Comparison of ENCODE assay signal across 21 cellular contexts in the genomic region with DNA sequence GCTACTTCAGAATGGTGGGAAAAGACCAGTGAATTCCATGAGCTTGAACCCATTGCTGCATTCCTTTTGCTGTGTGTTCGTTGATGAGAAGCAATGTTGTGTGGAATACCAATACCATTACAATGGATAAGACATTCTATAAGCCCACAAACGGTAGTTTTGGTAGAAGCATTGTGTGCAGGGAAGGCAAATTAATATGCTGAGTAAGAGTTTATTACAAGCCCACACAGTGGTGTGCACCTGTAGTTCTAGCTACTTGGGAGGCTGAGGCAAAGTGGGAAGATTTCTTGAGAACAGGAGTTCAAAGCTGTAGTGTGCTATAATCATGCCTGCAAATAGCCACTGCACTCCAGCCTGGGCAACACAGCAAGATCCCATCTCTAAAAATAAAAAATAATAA. TPM values are rescaled to one million over a fixed set of nuclear protein-coding genes. Genes with fewer than 3 reads are reported as not detected.
DNase-seq lines count a peak whose midpoint lies in the region; ATAC-seq, FAIRE-seq and TF ChIP-seq lines count a peak whose summit lies in the region.
"Had no signal": no experiment of that assay in that cellular context is flagged by ENCODE, and none has a peak within 500 bp of the region (broad histone marks: within the 10 kb centered on the region; RNA-seq: fewer than 3 reads in every experiment).

No MANE protein-coding gene starts in this region.

- TF ChIP-seq RAD21 in A549 (conservative IDR thresholded peaks at IDR 0.05 in 1 of 2, IDR thresholded peaks at IDR 0.05 in 1 of 2) (no peak), IMR-90 (IDR thresholded peaks at IDR 0.05; ENCODE audit: low read length) (no peak)

- H3K9me1 ChIP-seq in IMR-90 (ENCODE audit: insufficient read depth, low read length), result no peaks in the 10 kb centered on the region

- no peak for FAIRE-seq in A549 (lab: Jason Lieb, UNC)
- FAIRE-seq: A204.1, D721Med, G401.6, GM12891, GM19239 had no signal

- in situ Hi-C loops in IMR-90 (cut with MboI; ENCODE audit: low sequenced_read_pairs), result no loop called here

- H3K56ac ChIP-seq in IMR-90 (ENCODE audit: extremely low read depth, insufficient read depth, low read length), result no peak overlapping the region

- ATAC-seq in A549, result no peak
- ATAC-seq in IMR-90 (ENCODE audit: low read depth), result no peak
- no peak for ATAC-seq in HG02588 (IDR thresholded peaks at IDR 0.05; ENCODE audit: unreplicated experiment)
- ATAC-seq: CD8-positive, alpha-beta T cell had no signal

- no peaks in the 10 kb centered on the region for H3K9me3 ChIP-seq in A549
- no peaks in the 10 kb centered on the region for H3K9me3 ChIP-seq in IMR-90 (ENCODE audit: control insufficient read depth, insufficient read depth, low read length)
- H3K9me3 ChIP-seq: BLaER1 treated with 17β-estradiol and CSF1 and Interleukin-3, amounts not matched to agents 10 nM and 100 nM; Caco-2 had no signal

- no peak overlapping the region for H3K9ac ChIP-seq in IMR-90 (ENCODE audit: low read depth, low read length)
- H3K9ac ChIP-seq: BLaER1 treated with 17β-estradiol and CSF1 and Interleukin-3, amounts not matched to agents 10 nM and 100 nM had no signal

- H2BK20ac ChIP-seq in IMR-90 (ENCODE audit: low read depth, low read length), result no peak overlapping the region

- H3K4me3 ChIP-seq in A549 (no peak overlapping the region), IMR-90 (ENCODE audit: insufficient read depth, low read depth, low read length) (no peak overlapping the region)
- H3K4me3 ChIP-seq: BLaER1 treated with 17β-estradiol and CSF1 and Interleukin-3, amounts not matched to agents 10 nM and 100 nM had no signal

- H3K27ac ChIP-seq in A549, result no peak overlapping the region
- no peak overlapping the region for H3K27ac ChIP-seq in IMR-90 (ENCODE audit: insufficient read depth, low read length)
- H3K27ac ChIP-seq: BLaER1 treated with 17β-estradiol and CSF1 and Interleukin-3, amounts not matched to agents 10 nM and 100 nM; C4-2B had no signal

- H3K4me2 ChIP-seq in A549 (no peak overlapping the region), IMR-90 (ENCODE audit: low read depth, low read length) (no peak overlapping the region)
- H3K4me2 ChIP-seq: BLaER1 treated with 17β-estradiol and CSF1 and Interleukin-3, amounts not matched to agents 10 nM and 100 nM had no signal

- no peak overlapping the region for H2AK5ac ChIP-seq in IMR-90 (ENCODE audit: low read depth, low read length)

- peaks cover 12% of the 10 kb centered on the region for H3K27me3 Mint-ChIP-seq in nephron progenitor cell (ENCODE audit: low read depth, poor library complexity)
- H3K27me3 Mint-ChIP-seq: CD4-positive, alpha-beta T cell had no signal

- 10% methylated on average over 2 of the region's 2 CpGs for WGBS in A549 (ENCODE audit: missing lambda C conversion rate)
- WGBS in IMR-90 (ENCODE audit: extremely low coverage in 2 of 2, insufficient read length in 1 of 2), 2 experiments, result no CpG with 5 or more reads among the region's 2 CpGs

- no peak overlapping the region for H3K27ac Mint-ChIP-seq in nephron progenitor cell
- H3K27ac Mint-ChIP-seq: B cell; CD4-positive, alpha-beta T cell; CD8-positive, alpha-beta T cell had no signal

- H4K20me1 ChIP-seq in IMR-90 (ENCODE audit: insufficient read depth, low read length), result no peaks in the 10 kb centered on the region
- H4K20me1 ChIP-seq: BLaER1 treated with 17β-estradiol and CSF1 and Interleukin-3, amounts not matched to agents 10 nM and 100 nM had no signal

- no peak overlapping the region for H2BK15ac ChIP-seq in IMR-90 (ENCODE audit: low read depth, low read length)

- H2BK5ac ChIP-seq in IMR-90 (ENCODE audit: low read depth, low read length, poor library complexity, severe bottlenecking), result no peak overlapping the region

- no peak overlapping the region for H4K91ac ChIP-seq in IMR-90 (ENCODE audit: insufficient read depth, low read depth, low read length)

- H3K14ac ChIP-seq in IMR-90 (replicated peaks; ENCODE audit: low read depth, low read length), result no peak overlapping the region

- CTCF ChIA-PET in A549 (lab: Yijun Ruan, JAX), result no interaction called here
- CTCF ChIA-PET in IMR-90 (lab: Yijun Ruan, JAX), result no interaction called here

- dilution Hi-C loops in IMR-90 (cut with HindIII; ENCODE audit: low sequenced_read_pairs, unreplicated experiment), result no loop called here

- H2AK9ac ChIP-seq in IMR-90 (replicated peaks; ENCODE audit: low read depth, low read length, poor library complexity), result no peak overlapping the region

- H3K27me3 ChIP-seq in IMR-90 (ENCODE audit: control insufficient read depth, insufficient read depth, low read length), result peaks cover 8% of the 10 kb centered on the region
- H3K27me3 ChIP-seq: BLaER1 treated with 17β-estradiol and CSF1 and Interleukin-3, amounts not matched to agents 10 nM and 100 nM had no signal

- 0 out of 2 replicates have a peak overlapping the region, but pooled peaks have one; percentile 33 for H3K23ac ChIP-seq in IMR-90 (ENCODE audit: low read depth, low read length)

- TF ChIP-seq EP300 in A549 (IDR thresholded peaks at IDR 0.05), result no peak

- no peaks in the 10 kb centered on the region for H3K79me1 ChIP-seq in IMR-90 (ENCODE audit: low read depth in 1 of 2, low read length in 2 of 2)

- H4K8ac ChIP-seq in IMR-90 (ENCODE audit: low read depth in 2 of 2, low read length in 2 of 2), result no peak overlapping the region

- no peak overlapping the region for H2AFZ ChIP-seq in IMR-90 (replicated peaks; ENCODE audit: low read length, poor library complexity)

- intact Hi-C loops in IMR-90 (cut with micrococcal nuclease), result no loop called here

- TF ChIP-seq POLR2A in A549 (IDR thresholded peaks at IDR 0.05; ENCODE audit: low read length) (no peak), IMR-90 (IDR thresholded peaks at IDR 0.05; ENCODE audit: low read depth, low read length) (no peak)

- no peaks in the 10 kb centered on the region for H3K36me3 ChIP-seq in IMR-90 (ENCODE audit: control insufficient read depth, insufficient read depth, low read length)
- H3K36me3 ChIP-seq: BLaER1 treated with 17β-estradiol and CSF1 and Interleukin-3, amounts not matched to agents 10 nM and 100 nM had no signal

- DNase-seq in A549 (ENCODE audit: low read depth in 1 of 2, low spot score in 1 of 2) (no peak), IMR-90 (no peak), renal cortical epithelial cell (ENCODE audit: low read depth) (peak; percentile 16), nephron progenitor cell (no peak)
- DNase-seq: 8988T; AML-193; Caco-2; Calu3; CD4-positive, alpha-beta T cell; CD8-positive, alpha-beta T cell; DMS79 treated with DMSO at 0.1 percent for 48 hours; GF-D8 had no signal

- no peak overlapping the region for H3K4ac ChIP-seq in IMR-90 (ENCODE audit: low read depth, low read length)

- BruUV-seq in IMR-90 (replicated peaks; lab: Mats Ljungman, UMichigan), result no TSS peak

- TF ChIP-seq CTCF in A549 (IDR thresholded peaks at IDR 0.05) (no peak), IMR-90 (conservative IDR thresholded peaks at IDR 0.05; ENCODE audit: low read depth, low read length) (no peak), nephron progenitor cell (IDR thresholded peaks at IDR 0.05) (no peak)

- H3K4me1 Mint-ChIP-seq in nephron progenitor cell, result peaks cover 15% of the 10 kb centered on the region
- H3K4me1 Mint-ChIP-seq: B cell had no signal

- H2BK120ac ChIP-seq in IMR-90 (ENCODE audit: low read depth, low read length), result no peak overlapping the region

- H3K4me1 ChIP-seq in A549, result no peaks in the 10 kb centered on the region
- no peaks in the 10 kb centered on the region for H3K4me1 ChIP-seq in IMR-90 (ENCODE audit: control insufficient read depth, insufficient read depth, low read length)
- H3K4me1 ChIP-seq: BLaER1 treated with 17β-estradiol and CSF1 and Interleukin-3, amounts not matched to agents 10 nM and 100 nM; Caco-2 had no signal

- POLR2A ChIA-PET in A549 (lab: Yijun Ruan, JAX) (no interaction called here), IMR-90 (lab: Charles Lee; ENCODE audit: unreplicated experiment) (no interaction called here)

- H3K4me3 Mint-ChIP-seq in nephron progenitor cell, result no peak overlapping the region
- H3K4me3 Mint-ChIP-seq: B cell; CD4-positive, alpha-beta T cell; CD8-positive, alpha-beta T cell had no signal

- H3K9me3 Mint-ChIP-seq in nephron progenitor cell, result no peaks in the 10 kb centered on the region
- H3K9me3 Mint-ChIP-seq: CD4-positive, alpha-beta T cell; CD8-positive, alpha-beta T cell had no signal

- no peak overlapping the region for H4K5ac ChIP-seq in IMR-90 (ENCODE audit: low read depth, low read length)

- no peaks in the 10 kb centered on the region for H3K36me3 Mint-ChIP-seq in nephron progenitor cell (ENCODE audit: low read depth)
- H3K36me3 Mint-ChIP-seq: CD8-positive, alpha-beta T cell had no signal

- no peak overlapping the region for H3K18ac ChIP-seq in IMR-90 (ENCODE audit: low read depth, low read length)

TF ChIP-seq in A549, 52 proteins besides CTCF, POLR2A, EP300 and RAD21 (continues in another document):
- peak; percentile 88 for TF ChIP-seq MAFK (IDR thresholded peaks at IDR 0.05; ENCODE audit: partially characterized antibody)

TF ChIP-seq in IMR-90, 13 proteins besides CTCF, POLR2A, EP300 and RAD21:
- TF ChIP-seq CEBPB (IDR thresholded peaks at IDR 0.05; ENCODE audit: low read depth, low read length) (no peak), MAFK (IDR thresholded peaks at IDR 0.05; ENCODE audit: low read depth, low read length) (peak; percentile 81)

RNA-seq across cellular contexts. Expression of a gene that starts 19.9 kb away (rescaled TPM):
- 14.5 and 19.4 TPM in 2 replicates for polyA plus RNA-seq in A549 (2011; rRNA removed)
- polyA plus RNA-seq in A549 (2012; cell fraction: cytosol; rRNA removed), result 5.2 and 6.5 TPM in 2 replicates
- 4.1 and 4.4 TPM in 2 replicates for polyA plus RNA-seq in A549 (2012; cell fraction: nucleus; rRNA removed)
- 12.2 to 12.5 TPM (median 12.2 TPM) in 3 replicates for polyA plus RNA-seq in A549 (2017; fragmentation: RNase III; extraction: RNeasy Plus Mini Kit Qiagen cat#74134 plus additional on column Dnase treatment)
- 14.9 and 17.4 TPM in 2 replicates for polyA minus RNA-seq in A549 (2011; rRNA and poly(A)+ RNA removed)
- 7.0 and 12.5 TPM in 2 replicates for total RNA-seq in IMR-90 (2012; rRNA removed)
- polyA plus RNA-seq in IMR-90 (2012; rRNA removed), result 4.1 and 5.2 TPM in 2 replicates
- 1.2 and 1.5 TPM in 2 replicates for polyA plus RNA-seq in IMR-90 (2012; cell fraction: cytosol; rRNA removed)
- 2.3 and 7.6 TPM in 2 replicates for polyA plus RNA-seq in IMR-90 (2012; cell fraction: nucleus; rRNA removed; ENCODE audit: low replicate concordance)
- 10.3 and 11.8 TPM in 2 replicates for total RNA-seq in renal cortical epithelial cell
